ENCODE assay signal across 7 cellular contexts in genomic region chr13:107912745-107913144, GRCh38.
"Had no signal": no experiment of that assay in that cellular context is flagged by ENCODE, and none has a peak within 500 bp of the region (broad histone marks: within the 10 kb centered on the region; RNA-seq: fewer than 3 reads in every experiment).

No MANE protein-coding gene starts in this region.

- ATAC-seq: GM12878 had no signal

- FAIRE-seq: GM12878, GM12891, GM12892, GM18507, GM19239 had no signal

- DNase-seq: GDM1, GF-D8 had no signal

- H3K4me3 ChIP-seq: GM12878 had no signal
